ENCODE assay signal across 9 cellular contexts in genomic region chr16:31488630-31489564, GRCh38. TPM values are rescaled to one million over a fixed set of nuclear protein-coding genes. Genes with fewer than 3 reads are reported as not detected.
DNase-seq lines count a peak whose midpoint lies in the region; ATAC-seq and TF ChIP-seq lines count a peak whose summit lies in the region.
"Had no signal": no experiment of that assay in that cellular context is flagged by ENCODE, and none has a peak within 500 bp of the region (broad histone marks: within the 10 kb centered on the region; RNA-seq: fewer than 3 reads in every experiment).

No MANE protein-coding gene starts in this region.

- TF ChIP-seq EP300 in sigmoid colon (IDR thresholded peaks at IDR 0.05) = no peak

- peaks cover 25% of the 10 kb centered on the region for H3K4me1 ChIP-seq in hepatocyte (ENCODE audit: insufficient read depth)
- peaks cover 0 to 24% (median 21%) of the 10 kb centered on the region in 4 donors for H3K4me1 ChIP-seq in sigmoid colon

- H3K27ac ChIP-seq in hepatocyte (no peak overlapping the region), sigmoid colon (no peak overlapping the region)

- H4K20me1 ChIP-seq in hepatocyte (ENCODE audit: insufficient read depth, poor library complexity, severe bottlenecking) = no peaks in the 10 kb centered on the region

- peak; percentile 20 for TF ChIP-seq POLR2A in GM19193 (IDR thresholded peaks at IDR 0.05; ENCODE audit: extremely low read depth, insufficient read depth, insufficient read length)
- no peak for TF ChIP-seq POLR2A in sigmoid colon (IDR thresholded peaks at IDR 0.05)

- CTCF ChIA-PET in activated B cell treated with CpG ODN at 0.5 μM for 24 hours (lab: Charles Lee) = interaction anchor here (0.9 kb wide), 1 partner anchor 29 kb away, joined by 3 read pairs; no protein-coding TSS in a partner anchor

- H3K4me2 ChIP-seq in hepatocyte = peak overlapping the region; percentile 95

- no peak for DNase-seq in activated B cell treated with CpG ODN at 0.5 μM for 24 hours
- DNase-seq in hepatocyte (ENCODE audit: low spot score) = no peak
- DNase-seq in sigmoid colon = no peak
- DNase-seq in NCI-H226 = no peak
- no peak for DNase-seq in NCI-H2029 treated with DMSO at 0.1 percent for 48 hours (lab: John Stamatoyannopoulos, UW)
- no peak for DNase-seq in NCI-H446 treated with DMSO at 0.1 percent for 48 hours (lab: John Stamatoyannopoulos, UW)
- DNase-seq: islet precursor cell had no signal

- peak overlapping the region; percentile 29 for H2AFZ ChIP-seq in hepatocyte

- ATAC-seq in activated B cell treated with CpG ODN at 0.5 μM for 24 hours (ENCODE audit: low read depth) = no peak
- no peak for ATAC-seq in GM18909 (IDR thresholded peaks at IDR 0.05; ENCODE audit: poor library complexity, unreplicated experiment)

- H3K9me3 ChIP-seq in hepatocyte (ENCODE audit: low read depth) = no peaks in the 10 kb centered on the region
- peaks cover 0 to 3% (median 0%) of the 10 kb centered on the region in 4 donors for H3K9me3 ChIP-seq in sigmoid colon

- peaks cover 7% of the 10 kb centered on the region for H3K27me3 Mint-ChIP-seq in activated B cell treated with CpG ODN at 0.5 μM for 24 hours

- intact Hi-C loops in activated B cell treated with CpG ODN at 0.5 μM for 24 hours (cut with micrococcal nuclease) (no loop called here), sigmoid colon (cut with DNase I) (no loop called here)

- H3K9me2 ChIP-seq in hepatocyte (replicated peaks; ENCODE audit: insufficient read depth) = no peaks in the 10 kb centered on the region

- TF ChIP-seq CTCF in activated B cell treated with CpG ODN at 0.5 μM for 24 hours (IDR thresholded peaks at IDR 0.05) = no peak
- no peak for TF ChIP-seq CTCF in hepatocyte (IDR thresholded peaks at IDR 0.05; ENCODE audit: poor library complexity)
- no peak for TF ChIP-seq CTCF in sigmoid colon (IDR thresholded peaks at IDR 0.05)

- H3K4me1 Mint-ChIP-seq in activated B cell treated with CpG ODN at 0.5 μM for 24 hours = peaks cover 9% of the 10 kb centered on the region

- no peaks in the 10 kb centered on the region for H3K9me3 Mint-ChIP-seq in activated B cell treated with CpG ODN at 0.5 μM for 24 hours

- POLR2A ChIA-PET in activated B cell treated with CpG ODN at 0.5 μM for 24 hours (lab: Charles Lee) = interaction anchor here (0.7 to 2.3 kb wide), 4 partner anchors 14 to 224 kb away, joined by 4 to 8 read pairs (median 4); partner anchors contain the start of gene RUSF1

- H3K27ac Mint-ChIP-seq in activated B cell treated with CpG ODN at 0.5 μM for 24 hours = no peak overlapping the region

- peak overlapping the region; percentile 38 for H3K4me3 Mint-ChIP-seq in activated B cell treated with CpG ODN at 0.5 μM for 24 hours

- H3K4me3 ChIP-seq in hepatocyte = no peak overlapping the region
- H3K4me3 ChIP-seq in sigmoid colon = peak overlapping the region in 3 of 4 donors; percentile 36 to 54 (median 54)

- H3K79me2 ChIP-seq in hepatocyte = no peaks in the 10 kb centered on the region

- H3K27me3 ChIP-seq in hepatocyte = no peaks in the 10 kb centered on the region
- peaks cover 23 to 41% (median 33%) of the 10 kb centered on the region in 3 donors for H3K27me3 ChIP-seq in sigmoid colon

- peaks cover 33% of the 10 kb centered on the region for H3K36me3 Mint-ChIP-seq in activated B cell treated with CpG ODN at 0.5 μM for 24 hours (ENCODE audit: low read depth)

- H3K36me3 ChIP-seq in hepatocyte (replicated peaks; ENCODE audit: insufficient read depth, low read depth) = no peaks in the 10 kb centered on the region
- H3K36me3 ChIP-seq in sigmoid colon = peaks cover 20 to 37% (median 22%) of the 10 kb centered on the region in 4 donors

- WGBS in hepatocyte (ENCODE audit: low lambda C conversion rate, missing lambda C conversion rate) = 67% methylated on average over 56 of the region's 66 CpGs
- 70 to 81% methylated on average over 66 of the region's 66 CpGs for WGBS in sigmoid colon, 2 donors

RNA-seq across cellular contexts. Expression of gene SLC5A2, which starts 6.0 kb away (rescaled TPM):
- total RNA-seq in activated B cell treated with CpG ODN at 0.5 μM for 24 hours (not detected in 2 replicates), hepatocyte (2.3 and 2.5 TPM in 2 replicates), sigmoid colon (1 to 10 TPM in 1 of 4 donors, under 1 TPM in 3; 0.49 to 1.1 (median 0.70) TPM)
- polyA plus RNA-seq in hepatocyte (7.5 and 12.7 TPM in 2 replicates), sigmoid colon (1 to 10 TPM in 2 of 3 donors, under 1 TPM in 1; 0.60 to 1.9 (median 1.2) TPM)

RNA-seq across cellular contexts. Expression of gene TGFB1I1, which starts 16.9 kb away (rescaled TPM):
- total RNA-seq in activated B cell treated with CpG ODN at 0.5 μM for 24 hours = 1.4 and 2.6 TPM in 2 replicates
- 14.5 and 15.7 TPM in 2 replicates for total RNA-seq in hepatocyte
- 34.8 and 35.4 TPM in 2 replicates for polyA plus RNA-seq in hepatocyte
- total RNA-seq in sigmoid colon = 100 to 1,000 TPM; 124 to 339 (median 205) TPM
- polyA plus RNA-seq in sigmoid colon = 10 to 100 TPM; 10.4 to 31.2 (median 21.0) TPM

RNA-seq across cellular contexts. Expression of gene RUSF1, which starts 19.3 kb away (rescaled TPM):
- 58.6 and 59.7 TPM in 2 replicates for total RNA-seq in activated B cell treated with CpG ODN at 0.5 μM for 24 hours
- total RNA-seq in hepatocyte = 75.2 and 77.2 TPM in 2 replicates
- polyA plus RNA-seq in hepatocyte = 56.6 and 68.0 TPM in 2 replicates
- 10 to 100 TPM; 31.6 to 67.0 (median 37.2) TPM for total RNA-seq in sigmoid colon
- polyA plus RNA-seq in sigmoid colon = 10 to 100 TPM in 2 of 3 donors, 1 to 10 TPM in 1; 7.9 to 64.0 (median 12.6) TPM

RNA-seq across cellular contexts. Expression of gene ARMC5, which starts 29.6 kb away (rescaled TPM):
- total RNA-seq in activated B cell treated with CpG ODN at 0.5 μM for 24 hours (10.9 TPM in 2 replicates), hepatocyte (11.4 and 12.2 TPM in 2 replicates), sigmoid colon (1 to 10 TPM; 3.9 to 9.5 (median 6.6) TPM)
- polyA plus RNA-seq in hepatocyte (19.4 and 19.6 TPM in 2 replicates), sigmoid colon (10 to 100 TPM in 1 of 3 donors, 1 to 10 TPM in 2; 2.4 to 11.1 (median 2.8) TPM)

RNA-seq across cellular contexts. Expression of gene AHSP, which starts 38.8 kb away (rescaled TPM):
- total RNA-seq in activated B cell treated with CpG ODN at 0.5 μM for 24 hours (not detected in 2 replicates), hepatocyte (not detected in 2 replicates), sigmoid colon (not detected)
- polyA plus RNA-seq in hepatocyte (not detected in 2 replicates), sigmoid colon (not detected)
